Comparison of ENCODE assay signal across 13 cellular contexts in the genomic region with DNA sequence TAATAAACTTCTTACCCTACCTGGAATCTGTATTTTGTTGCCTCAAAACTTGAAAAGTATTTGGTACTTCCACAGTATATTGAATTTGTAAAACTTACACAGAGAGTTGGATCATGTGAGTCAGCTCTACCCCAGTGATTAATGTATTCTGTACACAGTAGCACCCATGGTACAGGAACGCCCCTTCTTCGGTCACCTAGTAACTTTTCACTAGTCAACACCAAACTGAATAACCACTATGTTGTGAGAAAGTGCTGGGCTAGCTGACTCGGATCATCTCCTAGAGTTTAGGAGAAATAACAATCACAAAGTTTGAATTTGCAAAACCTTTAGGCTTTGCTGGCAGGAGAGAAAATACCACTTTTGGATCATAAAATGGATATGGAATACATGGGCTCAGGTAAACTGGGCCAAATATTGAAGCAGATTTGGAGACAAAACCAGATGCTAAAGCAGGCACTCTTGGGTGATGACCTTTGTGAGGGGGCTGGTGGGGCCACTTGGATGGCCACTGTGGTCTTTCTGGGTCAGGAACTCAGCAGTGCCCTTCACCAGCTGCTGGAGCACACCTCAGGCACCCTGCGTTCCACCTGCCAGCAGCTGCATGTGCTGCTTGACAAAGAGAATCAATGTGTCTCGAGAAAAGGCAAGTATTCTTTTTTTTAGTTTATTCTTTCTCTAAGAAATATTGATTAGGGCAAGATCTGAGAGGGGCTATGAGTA. TPM values are rescaled to one million over a fixed set of nuclear protein-coding genes. Genes with fewer than 3 reads are reported as not detected.
A peak's percentile ranks its signal among the peaks of the same experiment; 100 is the strongest.
DNase-seq lines count a peak whose midpoint lies in the region; ATAC-seq, FAIRE-seq and TF ChIP-seq lines count a peak whose summit lies in the region.
"Had no signal": no experiment of that assay in that cellular context is flagged by ENCODE, and none has a peak within 500 bp of the region (broad histone marks: within the 10 kb centered on the region; RNA-seq: fewer than 3 reads in every experiment).

Gene DTHD1, plus strand, starts transcription at position 233 of the 723 bp plus-strand sequence. Its CDS starts 143 bp downstream, at position 376.

- H3K4me1 Mint-ChIP-seq in activated naive CD8-positive, alpha-beta T cell treated with anti-CD3 and anti-CD28 coated beads, Interleukin-2, amount 50 U/mL, for 24 hours: peaks cover 78% of the 10 kb centered on the region
- H3K4me1 Mint-ChIP-seq in natural killer cell: peaks cover 90 to 94% of the 10 kb centered on the region in 2 donors

- no peaks in the 10 kb centered on the region for H3K36me3 Mint-ChIP-seq in activated naive CD8-positive, alpha-beta T cell treated with anti-CD3 and anti-CD28 coated beads, Interleukin-2, amount 50 U/mL, for 24 hours (ENCODE audit: low read depth)
- H3K36me3 Mint-ChIP-seq in natural killer cell: peaks cover 13% of the 10 kb centered on the region

- DNase-seq in GM12891 (ENCODE audit: insufficient read length, low spot score) (no peak), natural killer cell (peak; percentile 47), NCI-H2227 treated with DMSO at 0.1 percent for 48 hours (lab: John Stamatoyannopoulos, UW) (no peak), D721Med (ENCODE audit: insufficient read length, low spot score) (no peak), occipital lobe (lab: John Stamatoyannopoulos, UW) (no peak), GM19239 (ENCODE audit: insufficient read length, low spot score) (no peak)
- DNase-seq in activated naive CD8-positive, alpha-beta T cell treated with anti-CD3 and anti-CD28 coated beads, Interleukin-2, amount 50 U/mL, for 24 hours: peak; percentile 20
- DNase-seq: foreskin melanocyte, GM23248, NCI-H1930 had no signal

- peaks cover 20 to 56% (median 30%) of the 10 kb centered on the region in 10 experiments for H3K4me1 ChIP-seq in BLaER1 treated with 17β-estradiol and CSF1 and Interleukin-3, amounts not matched to agents 10 nM and 100 nM

- peak; percentile 72 for ATAC-seq in activated naive CD8-positive, alpha-beta T cell treated with anti-CD3 and anti-CD28 coated beads, Interleukin-2, amount 50 U/mL, for 24 hours
- peak; percentile 65 to 83 (median 73) for ATAC-seq in natural killer cell

- no peak within 1 kb of the TSS for H3K4me3 ChIP-seq in BLaER1 treated with 17β-estradiol and CSF1 and Interleukin-3, amounts not matched to agents 10 nM and 100 nM
- H3K4me3 ChIP-seq: GM23248 had no signal

- H4K20me1 ChIP-seq in BLaER1 treated with 17β-estradiol and CSF1 and Interleukin-3, amounts not matched to agents 10 nM and 100 nM: no peaks in the 10 kb centered on the region

- H3K9ac ChIP-seq in BLaER1 treated with 17β-estradiol and CSF1 and Interleukin-3, amounts not matched to agents 10 nM and 100 nM: peak within 1 kb of the TSS in 1 of 11 experiments; percentile 23; a peak in 1 of 22 replicates
- H3K9ac ChIP-seq: GM23248 had no signal

- no peaks in the 10 kb centered on the region for H3K9me3 ChIP-seq in BLaER1 treated with 17β-estradiol and CSF1 and Interleukin-3, amounts not matched to agents 10 nM and 100 nM (replicated peaks in 1 of 11)

- no peak for TF ChIP-seq POLR2A in GM12891 (IDR thresholded peaks at IDR 0.05; ENCODE audit: low read depth, low read length)

- peak within 1 kb of the TSS; percentile 60 for H3K27ac Mint-ChIP-seq in activated naive CD8-positive, alpha-beta T cell treated with anti-CD3 and anti-CD28 coated beads, Interleukin-2, amount 50 U/mL, for 24 hours
- H3K27ac Mint-ChIP-seq in natural killer cell: peak within 1 kb of the TSS; percentile 98

- intact Hi-C loops in natural killer cell (cut with micrococcal nuclease): loop anchor here (1.0 kb wide), 2 partner anchors 12 to 26 kb away; no protein-coding TSS in a partner anchor

- H3K27me3 ChIP-seq in BLaER1 treated with 17β-estradiol and CSF1 and Interleukin-3, amounts not matched to agents 10 nM and 100 nM: no peaks in the 10 kb centered on the region

- no peaks in the 10 kb centered on the region for H3K27me3 Mint-ChIP-seq in activated naive CD8-positive, alpha-beta T cell treated with anti-CD3 and anti-CD28 coated beads, Interleukin-2, amount 50 U/mL, for 24 hours
- no peaks in the 10 kb centered on the region for H3K27me3 Mint-ChIP-seq in natural killer cell (ENCODE audit: low read depth in 2 of 2)

- peak within 1 kb of the TSS; percentile 51 to 71 (median 60) for H3K4me2 ChIP-seq in BLaER1 treated with 17β-estradiol and CSF1 and Interleukin-3, amounts not matched to agents 10 nM and 100 nM

- peak within 1 kb of the TSS in 6 of 11 experiments; percentile 1 to 38 (median 20); a peak in 5 of 22 replicates for H3K27ac ChIP-seq in BLaER1 treated with 17β-estradiol and CSF1 and Interleukin-3, amounts not matched to agents 10 nM and 100 nM
- H3K27ac ChIP-seq: GM23248 had no signal

- H3K9me3 Mint-ChIP-seq in activated naive CD8-positive, alpha-beta T cell treated with anti-CD3 and anti-CD28 coated beads, Interleukin-2, amount 50 U/mL, for 24 hours: no peaks in the 10 kb centered on the region
- H3K9me3 Mint-ChIP-seq in natural killer cell: no peaks in the 10 kb centered on the region

- FAIRE-seq in GM12891 (lab: Jason Lieb, UNC): peak; percentile 13
- FAIRE-seq in D721Med (lab: Jason Lieb, UNC): no peak
- no peak for FAIRE-seq in GM19239 (lab: Jason Lieb, UNC)

- no peaks in the 10 kb centered on the region for H3K36me3 ChIP-seq in BLaER1 treated with 17β-estradiol and CSF1 and Interleukin-3, amounts not matched to agents 10 nM and 100 nM

- no peak for TF ChIP-seq CTCF in natural killer cell (IDR thresholded peaks at IDR 0.05)
- no peak for TF ChIP-seq CTCF in D721Med (IDR thresholded peaks at IDR 0.05; ENCODE audit: insufficient read depth, missing control alignments)

- peak within 1 kb of the TSS; percentile 15 for H3K4me3 Mint-ChIP-seq in activated naive CD8-positive, alpha-beta T cell treated with anti-CD3 and anti-CD28 coated beads, Interleukin-2, amount 50 U/mL, for 24 hours
- peak within 1 kb of the TSS; percentile 98 for H3K4me3 Mint-ChIP-seq in natural killer cell

TF ChIP-seq in GM12891, 5 proteins besides CTCF, POLR2A, EP300 and RAD21:
- TF ChIP-seq PAX5 (IDR thresholded peaks at IDR 0.05; ENCODE audit: insufficient read depth, low read length, severe bottlenecking) (no peak), SPI1 (IDR thresholded peaks at IDR 0.05; ENCODE audit: low read depth, low read length) (no peak), POU2F2 (IDR thresholded peaks at IDR 0.05; ENCODE audit: low read depth, low read length) (no peak), TAF1 (IDR thresholded peaks at IDR 0.05; ENCODE audit: low read depth, low read length) (no peak), POLR2AphosphoS5 (IDR thresholded peaks at IDR 0.05; ENCODE audit: low read depth, low read length) (no peak)

RNA-seq across cellular contexts. Expression of gene DTHD1, which starts in this region (rescaled TPM):
- 0.71 TPM for polyA plus RNA-seq in GM12891 (2012; ENCODE audit: low read depth, missing spikeins)
- total RNA-seq in natural killer cell: 10 to 100 TPM; 67.0 to 95.4 (median 81.5) TPM
- 0.94 TPM for total RNA-seq in occipital lobe
- total RNA-seq: chondrocyte, GM23248, osteocyte had no signal
- polyA plus RNA-seq: GM23248 had no signal

Comparison
In these comparisons a context has a peak if more than half of its experiments do, and no peak if none do; other contexts are left out.
1. RNA of gene DTHD1 (total RNA-seq): 67.0 to 95.4 TPM in natural killer cell; 0.94 TPM in occipital lobe (single experiment); every median in the first group is over 10 times any median in the second.
2. DNase-seq: peak in activated naive CD8-positive, alpha-beta T cell treated with anti-CD3 and anti-CD28 coated beads, Interleukin-2, amount 50 U/mL, for 24 hours (single experiment) and natural killer cell (single experiment); none in GM12891 (single experiment), NCI-H2227 treated with DMSO at 0.1 percent for 48 hours (single experiment), D721Med (single experiment), occipital lobe (single experiment) and GM19239 (single experiment).